ENCODE assay signal across 9 cellular contexts in genomic region chr1:44812822-44813543, GRCh38. TPM values are rescaled to one million over a fixed set of nuclear protein-coding genes. Genes with fewer than 3 reads are reported as not detected.
A peak's percentile ranks its signal among the peaks of the same experiment; 100 is the strongest.
DNase-seq lines count a peak whose midpoint lies in the region; ATAC-seq and TF ChIP-seq lines count a peak whose summit lies in the region.
"Had no signal": no experiment of that assay in that cellular context is flagged by ENCODE, and none has a peak within 500 bp of the region (broad histone marks: within the 10 kb centered on the region; RNA-seq: fewer than 3 reads in every experiment).

No MANE protein-coding gene starts in this region.

- H3K27me3 Mint-ChIP-seq in activated naive CD4-positive, alpha-beta T cell treated with anti-CD3 and anti-CD28 coated beads for 36 hours (ENCODE audit: low read depth): no peaks in the 10 kb centered on the region

- H3K4me1 Mint-ChIP-seq in activated naive CD4-positive, alpha-beta T cell treated with anti-CD3 and anti-CD28 coated beads for 36 hours (ENCODE audit: low read depth): peaks cover 64% of the 10 kb centered on the region

- H3K36me3 Mint-ChIP-seq in activated naive CD4-positive, alpha-beta T cell treated with anti-CD3 and anti-CD28 coated beads for 36 hours (ENCODE audit: low read depth): peaks cover 33% of the 10 kb centered on the region

- H3K9ac ChIP-seq in colonic mucosa (ENCODE audit: low read depth in 2 of 2, low read length in 2 of 2): peak overlapping the region; percentile 59 to 79

- H3K4me3 ChIP-seq in colonic mucosa (peak overlapping the region; percentile 44), lung (peak overlapping the region; percentile 40), upper lobe of left lung (peak overlapping the region; percentile 22 to 59 (median 44))

- peak overlapping the region; percentile 34 for H3K4me3 Mint-ChIP-seq in activated naive CD4-positive, alpha-beta T cell treated with anti-CD3 and anti-CD28 coated beads for 36 hours

- H3K27ac Mint-ChIP-seq in activated naive CD4-positive, alpha-beta T cell treated with anti-CD3 and anti-CD28 coated beads for 36 hours: peak overlapping the region; percentile 100

- ATAC-seq in lung (ENCODE audit: insufficient read depth, low FRiP score) (no peak), upper lobe of left lung (ENCODE audit: low FRiP score in 2 of 2) (no peak), esophagus mucosa (no peak)

- 67 to 73% methylated on average over 48 of the region's 48 CpGs for WGBS in lung, 2 donors
- WGBS in upper lobe of left lung, 2 donors: 65 to 69% methylated on average over 28 to 41 of the region's 48 CpGs

- DNase-seq in activated naive CD4-positive, alpha-beta T cell treated with anti-CD3 and anti-CD28 coated beads for 36 hours: no peak
- DNase-seq in activated naive CD4-positive, alpha-beta T cell treated with anti-CD3 and anti-CD28 coated beads, Interleukin-2, amount 50 U/mL, for 16 hours: no peak
- no peak for DNase-seq in colonic mucosa
- no peak for DNase-seq in lung (ENCODE audit: low spot score)
- peak in 1 of 2 donors; percentile 88 for DNase-seq in upper lobe of left lung
- no peak for DNase-seq in NCI-H1092 (lab: John Stamatoyannopoulos, UW)
- no peak for DNase-seq in HCEC 1CT
- DNase-seq: SW 1271 had no signal

- H3K4me1 ChIP-seq in colonic mucosa (peaks cover 21% of the 10 kb centered on the region), lung (ENCODE audit: control insufficient read depth in 2 of 2, insufficient read depth in 2 of 2, low read length in 2 of 2) (peaks cover 6 to 41% of the 10 kb centered on the region in 2 donors), upper lobe of left lung (peaks cover 49 to 76% (median 60%) of the 10 kb centered on the region in 4 donors)

- TF ChIP-seq CTCF in colonic mucosa (IDR thresholded peaks at IDR 0.05) (no peak), lung (IDR thresholded peaks at IDR 0.05; ENCODE audit: control extremely low read depth, extremely low read depth) (no peak), upper lobe of left lung (IDR thresholded peaks at IDR 0.05) (no peak)

- H3K36me3 ChIP-seq in colonic mucosa: no peaks in the 10 kb centered on the region
- H3K36me3 ChIP-seq in lung (ENCODE audit: control insufficient read depth in 2 of 2, insufficient read depth in 2 of 2, low read length in 2 of 2): no peaks in the 10 kb centered on the region
- H3K36me3 ChIP-seq in upper lobe of left lung: peaks cover 0 to 4% (median 0%) of the 10 kb centered on the region in 4 donors

- no peaks in the 10 kb centered on the region for H3K9me3 Mint-ChIP-seq in activated naive CD4-positive, alpha-beta T cell treated with anti-CD3 and anti-CD28 coated beads for 36 hours

- TF ChIP-seq POLR2A in upper lobe of left lung (IDR thresholded peaks at IDR 0.05): no peak

- H3K9me3 ChIP-seq in colonic mucosa (no peaks in the 10 kb centered on the region), lung (ENCODE audit: control insufficient read depth in 2 of 2, insufficient read depth in 1 of 2, low read length in 1 of 2) (no peaks in the 10 kb centered on the region), upper lobe of left lung (no peaks in the 10 kb centered on the region)

- H3K27me3 ChIP-seq in colonic mucosa (no peaks in the 10 kb centered on the region), lung (ENCODE audit: control insufficient read depth, insufficient read depth) (no peaks in the 10 kb centered on the region), upper lobe of left lung (no peaks in the 10 kb centered on the region)

- CTCF ChIA-PET in activated naive CD4-positive, alpha-beta T cell treated with anti-CD3 and anti-CD28 coated beads for 36 hours (lab: Charles Lee): interaction anchor here (0.6 to 3.1 kb wide), 7 partner anchors 13 to 91 kb away, joined by 3 to 12 read pairs (median 3); partner anchors contain the start of genes BEST4, PLK3 and RPS8

- intact Hi-C loops in activated naive CD4-positive, alpha-beta T cell treated with anti-CD3 and anti-CD28 coated beads for 36 hours (cut with micrococcal nuclease): no loop called here
- intact Hi-C loops in colonic mucosa (cut with DNase I): no loop called here

- TF ChIP-seq EP300 in upper lobe of left lung (IDR thresholded peaks at IDR 0.05): no peak

- H3K27ac ChIP-seq in colonic mucosa (peak overlapping the region; percentile 67), lung (ENCODE audit: low read depth in 1 of 2, low read length in 1 of 2) (peak overlapping the region; percentile 87 to 96), upper lobe of left lung (peak overlapping the region; percentile 91 to 99 (median 93))

RNA-seq across cellular contexts. Expression of gene BTBD19, which starts 4.7 kb away (rescaled TPM):
- total RNA-seq in activated naive CD4-positive, alpha-beta T cell treated with anti-CD3 and anti-CD28 coated beads for 36 hours: 1 to 10 TPM; 5.9 to 6.7 TPM
- total RNA-seq in colonic mucosa: 1 to 10 TPM; 1.6 to 2.5 TPM
- total RNA-seq in lung: 10 to 100 TPM in 1 of 2 donors, 1 to 10 TPM in 1; 7.0 to 20.0 TPM
- 10 to 100 TPM in 1 of 2 donors, 1 to 10 TPM in 1; 5.6 to 13.8 TPM for polyA plus RNA-seq in lung
- 10 to 100 TPM in 4 of 6 donors, 1 to 10 TPM in 2; 5.1 to 63.9 (median 17.8) TPM for total RNA-seq in upper lobe of left lung
- total RNA-seq in esophagus mucosa: 2.4 TPM

RNA-seq across cellular contexts. Expression of gene DYNLT4, which starts 5.8 kb away (rescaled TPM):
- under 1 TPM; 0.62 to 0.67 TPM for total RNA-seq in activated naive CD4-positive, alpha-beta T cell treated with anti-CD3 and anti-CD28 coated beads for 36 hours
- total RNA-seq in colonic mucosa: under 1 TPM; 0.35 to 0.56 TPM
- total RNA-seq in lung: 10 to 100 TPM in 1 of 2 donors, 1 to 10 TPM in 1; 1.7 to 13.0 TPM
- polyA plus RNA-seq in lung: 1 to 10 TPM; 2.3 to 6.1 TPM
- total RNA-seq in upper lobe of left lung: 10 to 100 TPM in 4 of 6 donors, 1 to 10 TPM in 2; 1.2 to 38.8 (median 10.9) TPM
- total RNA-seq in esophagus mucosa: not detected

RNA-seq across cellular contexts. Expression of gene PLK3, which starts 12.8 kb away (rescaled TPM):
- 10 to 100 TPM; 44.2 to 46.7 TPM for total RNA-seq in activated naive CD4-positive, alpha-beta T cell treated with anti-CD3 and anti-CD28 coated beads for 36 hours
- total RNA-seq in colonic mucosa (1 to 10 TPM; 7.7 to 8.8 TPM), lung (10 to 100 TPM; 16.9 to 45.3 TPM), upper lobe of left lung (10 to 100 TPM; 24.9 to 72.4 (median 49.6) TPM), esophagus mucosa (20.7 TPM)
- 10 to 100 TPM; 28.7 to 78.5 TPM for polyA plus RNA-seq in lung

RNA-seq across cellular contexts. Expression of gene BEST4, which starts 25.0 kb away (rescaled TPM):
- under 1 TPM; 0.74 to 0.79 TPM for total RNA-seq in activated naive CD4-positive, alpha-beta T cell treated with anti-CD3 and anti-CD28 coated beads for 36 hours
- total RNA-seq in colonic mucosa: 10 to 100 TPM; 26.0 to 58.9 TPM
- 1 to 10 TPM in 1 of 2 donors, under 1 TPM in 1; 0.23 to 1.4 TPM for total RNA-seq in lung
- under 1 TPM; 0.33 to 0.79 TPM for polyA plus RNA-seq in lung
- total RNA-seq in upper lobe of left lung: 1 to 10 TPM in 3 of 6 donors, under 1 TPM in 3; 0.30 to 9.1 (median 0.81) TPM
- not detected for total RNA-seq in esophagus mucosa

RNA-seq across cellular contexts. Expression of gene PTCH2, which starts 30.1 kb away (rescaled TPM):
- 1 to 10 TPM in 1 of 2 experiments, under 1 TPM in 1; 0.94 to 1.0 TPM for total RNA-seq in activated naive CD4-positive, alpha-beta T cell treated with anti-CD3 and anti-CD28 coated beads for 36 hours
- total RNA-seq in colonic mucosa (under 1 TPM; 0.48 to 0.52 TPM), lung (1 to 10 TPM in 1 of 2 donors, under 1 TPM in 1; 0.94 to 1.7 TPM), upper lobe of left lung (1 to 10 TPM in 2 of 6 donors, under 1 TPM in 4; 0.30 to 1.4 (median 0.82) TPM), esophagus mucosa (0.40 TPM)
- polyA plus RNA-seq in lung: under 1 TPM; 0.37 TPM
